22 cellular contexts compared by ENCODE assay signal in genomic region chr7:51539840-51540239, GRCh38.
"Had no signal": no experiment of that assay in that cellular context is flagged by ENCODE, and none has a peak within 500 bp of the region (broad histone marks: within the 10 kb centered on the region; RNA-seq: fewer than 3 reads in every experiment).

No MANE protein-coding gene starts in this region.

- ATAC-seq: T-cell had no signal

- DNase-seq: Kasumi-1, KBM-7, MV-4-11, NCI-H1048, NCI-H1105, NCI-H1417, NCI-H1436 treated with DMSO at 0.1 percent for 48 hours, NCI-H1694, NCI-H187 treated with DMSO at 0.1 percent for 48 hours, NCI-H2029 treated with DMSO at 0.1 percent for 48 hours, NCI-H2171 treated with DMSO at 0.1 percent for 48 hours, NCI-H345, NCI-H446 treated with DMSO at 0.1 percent for 48 hours, NCI-H510A treated with DMSO at 0.1 percent for 48 hours, NCI-H526 treated with DMSO at 0.1 percent for 48 hours, NCI-H748 treated with DMSO at 0.1 percent for 48 hours, SHP77, SK-N-SH, SW 1271, T-cell had no signal

- H3K9ac ChIP-seq: SK-N-SH had no signal

- H3K27ac ChIP-seq: RWPE1 had no signal

- H3K4me2 ChIP-seq: SK-N-SH had no signal

- FAIRE-seq: RCC 7860 had no signal

- H3K9me2 ChIP-seq: SK-N-SH had no signal
